Comparison of ENCODE assay signal across 10 cellular contexts in the genomic region with DNA sequence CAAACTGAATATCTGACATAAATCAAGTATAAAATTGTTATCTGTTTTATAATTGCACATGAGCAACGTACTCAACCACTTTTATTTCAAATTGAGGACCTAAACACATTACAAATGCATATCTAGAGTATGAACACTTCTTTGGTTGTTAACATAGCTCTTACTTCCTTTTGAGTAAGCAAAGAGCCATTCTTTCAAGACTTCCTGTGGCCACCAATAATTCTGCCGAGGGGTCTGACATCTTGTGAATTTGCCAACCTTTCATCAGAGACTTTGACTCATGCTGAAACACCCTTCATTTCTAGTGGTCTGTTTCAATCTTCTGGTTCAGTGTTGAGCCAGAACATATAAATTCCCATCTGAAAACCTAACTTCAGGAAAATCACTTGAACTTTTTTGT. TPM values are rescaled to one million over a fixed set of nuclear protein-coding genes. Genes with fewer than 3 reads are reported as not detected.
DNase-seq lines count a peak whose midpoint lies in the region; ATAC-seq lines count a peak whose summit lies in the region.
"Had no signal": no experiment of that assay in that cellular context is flagged by ENCODE, and none has a peak within 500 bp of the region (broad histone marks: within the 10 kb centered on the region; RNA-seq: fewer than 3 reads in every experiment).

No MANE protein-coding gene starts in this region.

- no peak overlapping the region for H3K27ac Mint-ChIP-seq in activated T-helper 2 cell treated with anti-CD3 and anti-CD28 coated beads, Interferon-gamma antibody, Interleukin-2, Interleukin-4, amounts not matched to agents 10 μg/mL and 5 μg/mL and 100 μg/mL, durations not matched to agents 14 hours and 24 hours and 36 hours
- H3K27ac Mint-ChIP-seq: WTC11 had no signal

- no peak overlapping the region for H3K4me3 Mint-ChIP-seq in activated T-helper 2 cell treated with anti-CD3 and anti-CD28 coated beads, Interferon-gamma antibody, Interleukin-2, Interleukin-4, amounts not matched to agents 10 μg/mL and 5 μg/mL and 100 μg/mL, durations not matched to agents 14 hours and 24 hours and 36 hours (ENCODE audit: low read depth)
- H3K4me3 Mint-ChIP-seq: WTC11 had no signal

- in situ Hi-C loops in SK-MEL-5 (cut with HindIII; ENCODE audit: low pct_unique_long_range_greater_than_20kb, low sequenced_read_pairs) = no loop called here

- H3K27me3 Mint-ChIP-seq in activated T-helper 2 cell treated with anti-CD3 and anti-CD28 coated beads, Interferon-gamma antibody, Interleukin-2, Interleukin-4, amounts not matched to agents 10 μg/mL and 5 μg/mL and 100 μg/mL, durations not matched to agents 14 hours and 24 hours and 36 hours (ENCODE audit: low read depth) = no peaks in the 10 kb centered on the region

- ATAC-seq in HG02623 (IDR thresholded peaks at IDR 0.05; ENCODE audit: unreplicated experiment) = peak; percentile 57
- ATAC-seq: WTC11 had no signal

- H3K4me1 Mint-ChIP-seq in activated T-helper 2 cell treated with anti-CD3 and anti-CD28 coated beads, Interferon-gamma antibody, Interleukin-2, Interleukin-4, amounts not matched to agents 10 μg/mL and 5 μg/mL and 100 μg/mL, durations not matched to agents 14 hours and 24 hours and 36 hours (ENCODE audit: low read depth) = no peaks in the 10 kb centered on the region

- H3K9me3 Mint-ChIP-seq in activated T-helper 2 cell treated with anti-CD3 and anti-CD28 coated beads, Interferon-gamma antibody, Interleukin-2, Interleukin-4, amounts not matched to agents 10 μg/mL and 5 μg/mL and 100 μg/mL, durations not matched to agents 14 hours and 24 hours and 36 hours = no peaks in the 10 kb centered on the region

- DNase-seq in GM04504 (ENCODE audit: low read depth) (peak; percentile 76), SK-MEL-5 (ENCODE audit: low read depth, low spot score) (peak; percentile 42), kidney glomerular epithelial cell (lab: John Stamatoyannopoulos, UW) (peak; percentile 43), 8988T (no peak), dedifferentiated amniotic fluid mesenchymal stem cell (ENCODE audit: extremely low spot score) (no peak), SW480 (ENCODE audit: low spot score) (no peak)
- no peak for DNase-seq in activated T-helper 2 cell treated with anti-CD3 and anti-CD28 coated beads, Interferon-gamma antibody, Interleukin-2, Interleukin-4, amounts not matched to agents 10 μg/mL and 5 μg/mL and 100 μg/mL, durations not matched to agents 14 hours and 24 hours and 36 hours (ENCODE audit: low spot score)
- DNase-seq: amygdala had no signal

- intact Hi-C loops in activated T-helper 2 cell treated with anti-CD3 and anti-CD28 coated beads, Interferon-gamma antibody, Interleukin-2, Interleukin-4, amounts not matched to agents 10 μg/mL and 5 μg/mL and 100 μg/mL, durations not matched to agents 14 hours and 24 hours and 36 hours (cut with micrococcal nuclease) = no loop called here

- no peaks in the 10 kb centered on the region for H3K36me3 Mint-ChIP-seq in activated T-helper 2 cell treated with anti-CD3 and anti-CD28 coated beads, Interferon-gamma antibody, Interleukin-2, Interleukin-4, amounts not matched to agents 10 μg/mL and 5 μg/mL and 100 μg/mL, durations not matched to agents 14 hours and 24 hours and 36 hours (ENCODE audit: low read depth)
- H3K36me3 Mint-ChIP-seq: WTC11 had no signal

RNA-seq across cellular contexts. Expression of a gene that starts 59.4 kb away (rescaled TPM):
- total RNA-seq in SK-MEL-5 (2014; rRNA removed; shearing (Covaris generic)) = 2.0 and 2.3 TPM in 2 replicates
- polyA plus RNA-seq in SK-MEL-5 (2015; cell fraction: cytosol; rRNA removed) = 0.68 and 2.3 TPM in 2 replicates
- 1.8 and 1.9 TPM in 2 replicates for polyA plus RNA-seq in SK-MEL-5 (2015; cell fraction: nucleus; rRNA removed)
- 2.1 and 2.2 TPM in 2 replicates for total RNA-seq in activated T-helper 2 cell treated with anti-CD3 and anti-CD28 coated beads, Interferon-gamma antibody, Interleukin-2, Interleukin-4, amounts not matched to agents 10 μg/mL and 5 μg/mL and 100 μg/mL, durations not matched to agents 14 hours and 24 hours and 36 hours

Comparison
In these comparisons a context has a peak if more than half of its experiments do, and no peak if none do; other contexts are left out.
1. DNase-seq: peak in GM04504 (single experiment), SK-MEL-5 (single experiment) and kidney glomerular epithelial cell (single experiment); none in 8988T (single experiment), dedifferentiated amniotic fluid mesenchymal stem cell (single experiment), SW480 (single experiment) and activated T-helper 2 cell treated with anti-CD3 and anti-CD28 coated beads, Interferon-gamma antibody, Interleukin-2, Interleukin-4, amounts not matched to agents 10 μg/mL and 5 μg/mL and 100 μg/mL, durations not matched to agents 14 hours and 24 hours and 36 hours (single experiment).